Comparison of ENCODE assay signal across 13 cellular contexts in the genomic region with DNA sequence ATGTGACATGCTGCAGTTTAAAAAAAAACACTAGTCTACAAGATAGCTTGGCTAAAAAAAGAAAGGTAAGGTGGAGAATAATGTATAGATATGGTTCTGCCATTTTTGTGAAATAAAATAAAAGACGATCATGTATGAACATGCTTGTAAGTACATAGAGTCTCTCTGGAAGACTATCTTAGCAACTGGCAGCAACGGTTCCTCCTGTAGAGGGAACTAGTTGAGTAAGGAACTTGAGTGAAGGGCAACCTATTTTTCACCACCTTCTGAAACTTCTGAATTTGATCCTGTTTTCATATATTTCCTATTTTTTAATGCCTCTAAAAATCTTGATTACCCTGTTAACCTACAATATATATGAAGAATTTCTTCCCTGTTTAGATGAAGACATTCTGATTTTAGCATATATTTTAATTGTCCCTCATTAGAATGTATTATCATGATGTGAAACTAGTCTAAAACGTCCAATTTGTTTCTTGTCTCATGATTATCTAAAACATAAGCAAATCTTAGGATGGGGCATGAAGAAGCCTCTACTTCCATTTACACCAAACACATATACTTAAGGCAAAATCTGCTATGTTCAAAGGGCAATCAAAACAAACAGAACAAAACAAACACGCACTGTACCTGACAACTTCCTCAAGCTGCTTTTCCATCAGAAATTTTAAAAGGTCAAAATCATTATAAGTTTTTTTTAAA.
"Had no signal": no experiment of that assay in that cellular context is flagged by ENCODE, and none has a peak within 500 bp of the region (broad histone marks: within the 10 kb centered on the region; RNA-seq: fewer than 3 reads in every experiment).

No MANE protein-coding gene starts in this region.

- ATAC-seq: activated CD4-positive, CD25-positive, alpha-beta regulatory T cell treated with anti-CD3 and anti-CD28 coated beads, Interleukin-2, amount 50 U/mL, for 24 hours; activated T-helper 17 cell treated with anti-CD3 and anti-CD28 coated beads, Interleukin-2, amount 50 U/mL, for 72 hours; esophagus mucosa; left ventricle myocardium superior; natural killer cell treated with Interleukin-12 subunit alpha and Interleukin-12 subunit beta and Interleukin-15 and Interleukin-18, amount 100 ng/mL, for 72 hours; stimulated activated naive B cell treated with anti-CD40 and anti-IgM and Interleukin-4, amounts not matched to agents 10 μg/mL and 1 μg/mL and 100 μg/mL, for 72 hours had no signal

- DNase-seq: activated CD4-positive, alpha-beta T cell treated with anti-CD3 and anti-CD28 coated beads, Interleukin-2, amount 50 U/mL, for 1 hour; activated naive CD4-positive, alpha-beta T cell treated with anti-CD3 and anti-CD28 coated beads, Interleukin-2, amount 50 U/mL, for 16 hours; dorsolateral prefrontal cortex; left ventricle myocardium superior; mesenchymal stem cell; stimulated activated CD4-positive, alpha-beta T cell treated with anti-CD3 and anti-CD28 coated beads, Interleukin-2, amount 100 ng/mL, for 48 hours; stimulated activated naive B cell treated with anti-CD40 and anti-IgM and Interleukin-4, amounts not matched to agents 10 μg/mL and 1 μg/mL and 100 μg/mL, for 72 hours; tibial artery had no signal

- H3K27me3 ChIP-seq: cardiac muscle cell, dorsolateral prefrontal cortex, tibial artery had no signal

- H3K27ac ChIP-seq: cardiac muscle cell, dorsolateral prefrontal cortex, tibial artery had no signal
